9 cellular contexts compared by ENCODE assay signal in the genomic region with DNA sequence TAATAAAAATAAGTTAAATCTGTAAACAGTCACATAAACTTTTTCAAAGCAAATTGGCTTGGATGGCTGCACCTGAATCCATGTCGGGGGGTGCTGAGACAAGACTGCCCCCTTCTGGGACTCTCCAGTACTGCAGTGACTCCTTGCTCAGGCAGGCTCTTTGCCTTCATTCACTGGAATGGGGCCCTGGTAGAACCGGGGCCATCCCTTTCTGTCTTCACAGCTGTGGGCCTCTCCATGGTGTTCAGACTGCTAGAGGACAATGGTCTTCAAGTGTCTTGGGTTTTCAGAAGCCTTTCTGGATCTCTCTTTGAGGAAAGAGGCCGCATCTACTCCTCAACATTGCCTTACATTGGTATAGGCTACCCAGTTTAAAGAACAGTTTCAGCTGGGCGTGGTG. TPM values are rescaled to one million over a fixed set of nuclear protein-coding genes. Genes with fewer than 3 reads are reported as not detected.
A peak's percentile ranks its signal among the peaks of the same experiment; 100 is the strongest.
DNase-seq lines count a peak whose midpoint lies in the region; TF ChIP-seq lines count a peak whose summit lies in the region.
"Had no signal": no experiment of that assay in that cellular context is flagged by ENCODE, and none has a peak within 500 bp of the region (broad histone marks: within the 10 kb centered on the region; RNA-seq: fewer than 3 reads in every experiment).

No MANE protein-coding gene starts in this region.

- intact Hi-C loops in mammary epithelial cell (cut with micrococcal nuclease): loop anchor here (1.0 to 5.0 kb wide), 4 partner anchors 28 to 786 kb away; no protein-coding TSS in a partner anchor

- H2AFZ ChIP-seq in mammary epithelial cell (ENCODE audit: low read depth, low read length): no peak overlapping the region

- H3K36me3 ChIP-seq in WERI-Rb-1 (no peaks in the 10 kb centered on the region), mammary epithelial cell (ENCODE audit: insufficient read depth, low read length) (no peaks in the 10 kb centered on the region)
- H3K36me3 ChIP-seq: BLaER1 had no signal

- TF ChIP-seq CTCF in WERI-Rb-1 (IDR thresholded peaks at IDR 0.05; ENCODE audit: low read depth, low read length) (peak; percentile 92), mammary epithelial cell (conservative IDR thresholded peaks at IDR 0.05 in 1 of 2, IDR thresholded peaks at IDR 0.05 in 1 of 2; ENCODE audit: extremely low read depth in 1 of 2, insufficient read depth in 1 of 2, low read depth in 1 of 2, low read length in 2 of 2) (peak; percentile 92 to 98)

- no peaks in the 10 kb centered on the region for H3K9me3 ChIP-seq in WERI-Rb-1 (ENCODE audit: severe bottlenecking)
- H3K9me3 ChIP-seq in mammary epithelial cell (replicated peaks; ENCODE audit: insufficient read depth, low read length): no peaks in the 10 kb centered on the region
- H3K9me3 ChIP-seq: BLaER1 had no signal

- no peak overlapping the region for H3K27ac ChIP-seq in WERI-Rb-1
- H3K27ac ChIP-seq in mammary epithelial cell (ENCODE audit: insufficient read depth, low read depth, low read length): no peak overlapping the region
- H3K27ac ChIP-seq: BLaER1 had no signal

- no peaks in the 10 kb centered on the region for H4K20me1 ChIP-seq in mammary epithelial cell (ENCODE audit: insufficient read depth, low read length)
- H4K20me1 ChIP-seq: BLaER1 had no signal

- H3K4me1 ChIP-seq in mammary epithelial cell (ENCODE audit: insufficient read depth, low read length): peaks cover 3% of the 10 kb centered on the region

- DNase-seq in NCI-H1417 (lab: John Stamatoyannopoulos, UW) (peak; percentile 44 to 75 (median 58)), NCI-H1417 treated with DMSO at 0.1 percent for 48 hours (lab: John Stamatoyannopoulos, UW) (no peak), NCI-H1694 (lab: John Stamatoyannopoulos, UW) (peak; percentile 68), WERI-Rb-1 (peak; percentile 79), mammary epithelial cell (peak; percentile 32), kidney tubule cell (ENCODE audit: low spot score) (peak; percentile 58), H4 (ENCODE audit: low spot score) (no peak)
- DNase-seq in stimulated activated CD4-positive, alpha-beta T cell treated with anti-CD3 and anti-CD28 coated beads, Interleukin-4, amount 100 ng/mL, for 48 hours (ENCODE audit: low read depth in 2 of 2): peak; percentile 63 to 86

- no peak overlapping the region for H3K9ac ChIP-seq in mammary epithelial cell (ENCODE audit: insufficient read depth, low read length)
- H3K9ac ChIP-seq: BLaER1 had no signal

- no TSS peak for BruUV-seq in mammary epithelial cell (replicated peaks; lab: Mats Ljungman, UMichigan)

- WGBS in mammary epithelial cell (ENCODE audit: low coverage, missing lambda C conversion rate): 37% methylated on average over 3 of the region's 4 CpGs

- dilution Hi-C loops in mammary epithelial cell (cut with HindIII; ENCODE audit: low sequenced_read_pairs): no loop called here

- no peaks in the 10 kb centered on the region for H3K27me3 ChIP-seq in WERI-Rb-1 (ENCODE audit: insufficient read depth, low read depth, severe bottlenecking)
- H3K27me3 ChIP-seq in mammary epithelial cell (ENCODE audit: insufficient read depth, low read length): no peaks in the 10 kb centered on the region
- H3K27me3 ChIP-seq: BLaER1 had no signal

- no peak overlapping the region for H3K4me2 ChIP-seq in mammary epithelial cell (ENCODE audit: insufficient read depth, low read depth, low read length)
- H3K4me2 ChIP-seq: BLaER1 had no signal

- in situ Hi-C loops in mammary epithelial cell (cut with MboI; ENCODE audit: low sequenced_read_pairs in 2 of 2): loop anchor here in 1 of 2 donors (5.0 kb wide), 1 partner anchor 36 kb away; no protein-coding TSS in a partner anchor

- H3K79me2 ChIP-seq in mammary epithelial cell (ENCODE audit: insufficient read depth, low read length): no peaks in the 10 kb centered on the region

- H3K4me3 ChIP-seq in WERI-Rb-1 (ENCODE audit: low read depth, low read length) (no peak overlapping the region), mammary epithelial cell (replicated peaks in 1 of 3; ENCODE audit: insufficient read depth in 1 of 3, low read depth in 2 of 3, low read length in 3 of 3) (no peak overlapping the region)
- H3K4me3 ChIP-seq: BLaER1 had no signal

- CTCF ChIA-PET in mammary epithelial cell (lab: Charles Lee; ENCODE audit: low non-redundant PET): no interaction called here

RNA-seq across cellular contexts. Expression of a gene that starts 16.1 kb away (rescaled TPM):
- total RNA-seq in mammary epithelial cell: 10 to 100 TPM; 50.5 to 92.3 TPM
- 70.6 TPM for polyA plus RNA-seq in mammary epithelial cell
- polyA minus RNA-seq in mammary epithelial cell: 144 TPM
- 46.7 and 56.6 TPM in 2 replicates for total RNA-seq in H4 (2014; rRNA removed; shearing (Covaris generic))

RNA-seq across cellular contexts. Expression of a gene that starts 29.8 kb away (rescaled TPM):
- 10 to 100 TPM in 1 of 2 donors, 1 to 10 TPM in 1; 9.7 to 10.0 TPM for total RNA-seq in mammary epithelial cell
- polyA plus RNA-seq in mammary epithelial cell: 29.1 TPM
- polyA minus RNA-seq in mammary epithelial cell: 33.9 TPM
- 11.3 and 20.6 TPM in 2 replicates for total RNA-seq in H4 (2014; rRNA removed; shearing (Covaris generic))

RNA-seq across cellular contexts. Expression of a gene that starts 50.7 kb away (rescaled TPM):
- 10 to 100 TPM; 34.7 to 37.3 TPM for total RNA-seq in mammary epithelial cell
- 21.5 TPM for polyA plus RNA-seq in mammary epithelial cell
- polyA minus RNA-seq in mammary epithelial cell: 61.8 TPM
- total RNA-seq in H4 (2014; rRNA removed; shearing (Covaris generic)): 29.8 and 29.9 TPM in 2 replicates

Comparison
In these comparisons a context has a peak if more than half of its experiments do, and no peak if none do; other contexts are left out.
1. DNase-seq: peak in NCI-H1417 (3 of 3), NCI-H1694 (single experiment), WERI-Rb-1 (single experiment), mammary epithelial cell (single experiment), kidney tubule cell (single experiment) and stimulated activated CD4-positive, alpha-beta T cell treated with anti-CD3 and anti-CD28 coated beads, Interleukin-4, amount 100 ng/mL, for 48 hours (2 of 2); none in NCI-H1417 treated with DMSO at 0.1 percent for 48 hours (single experiment) and H4 (single experiment).